9 cellular contexts compared by ENCODE assay signal in genomic region chr1:76868916-76869315, GRCh38. TPM values are rescaled to one million over a fixed set of nuclear protein-coding genes. Genes with fewer than 3 reads are reported as not detected.
DNase-seq lines count a peak whose midpoint lies in the region; ATAC-seq and TF ChIP-seq lines count a peak whose summit lies in the region.
"Had no signal": no experiment of that assay in that cellular context is flagged by ENCODE, and none has a peak within 500 bp of the region (broad histone marks: within the 10 kb centered on the region; RNA-seq: fewer than 3 reads in every experiment).

No MANE protein-coding gene starts in this region.

- DNase-seq in IMR-90 (no peak), adrenal gland (peak; percentile 16 to 66 (median 45)), smooth muscle cell (lab: John Stamatoyannopoulos, UW; ENCODE audit: unreplicated experiment) (no peak), NCI-H524 (lab: John Stamatoyannopoulos, UW) (no peak)

- H3K4me1 ChIP-seq in IMR-90 (ENCODE audit: control insufficient read depth, insufficient read depth, low read length) = 0 out of 2 replicates have a peak, but pooled peaks cover 2% of the 10 kb centered on the region
- peaks cover 8 to 17% of the 10 kb centered on the region in 2 donors for H3K4me1 ChIP-seq in adrenal gland (replicated peaks in 1 of 2)
- H3K4me1 ChIP-seq in smooth muscle cell (ENCODE audit: low read depth) = peaks cover 26% of the 10 kb centered on the region

- CTCF ChIA-PET in IMR-90 (lab: Yijun Ruan, JAX) = no interaction called here

- no peak for TF ChIP-seq POLR2A in IMR-90 (IDR thresholded peaks at IDR 0.05; ENCODE audit: low read depth, low read length)
- no peak for TF ChIP-seq POLR2A in adrenal gland (IDR thresholded peaks at IDR 0.05)

- POLR2A ChIA-PET in IMR-90 (lab: Charles Lee; ENCODE audit: unreplicated experiment) = no interaction called here

- H3K9me1 ChIP-seq in IMR-90 (ENCODE audit: insufficient read depth, low read length) = no peaks in the 10 kb centered on the region

- no peak for TF ChIP-seq RAD21 in IMR-90 (IDR thresholded peaks at IDR 0.05; ENCODE audit: low read length)

- no peaks in the 10 kb centered on the region for H3K36me3 ChIP-seq in IMR-90 (ENCODE audit: control insufficient read depth, insufficient read depth, low read length)
- no peaks in the 10 kb centered on the region for H3K36me3 ChIP-seq in adrenal gland (replicated peaks in 1 of 2)
- H3K36me3 ChIP-seq in smooth muscle cell (ENCODE audit: low read depth) = no peaks in the 10 kb centered on the region

- no peak overlapping the region for H2BK5ac ChIP-seq in IMR-90 (ENCODE audit: low read depth, low read length, poor library complexity, severe bottlenecking)

- no peaks in the 10 kb centered on the region for H3K79me1 ChIP-seq in IMR-90 (ENCODE audit: low read depth in 1 of 2, low read length in 2 of 2)

- no peak overlapping the region for H3K23ac ChIP-seq in IMR-90 (ENCODE audit: low read depth, low read length)

- H3K4me2 ChIP-seq in IMR-90 (ENCODE audit: low read depth, low read length) = peak overlapping the region; percentile 62; the same call in 1 of the 2 replicates
- H3K4me2 ChIP-seq in smooth muscle cell = peak overlapping the region; percentile 86

- H3K27ac ChIP-seq in IMR-90 (ENCODE audit: insufficient read depth, low read length) (no peak overlapping the region), adrenal gland (peak overlapping the region in 3 of 5 donors; percentile 2 to 70 (median 61)), smooth muscle cell (ENCODE audit: low read depth) (no peak overlapping the region)

- no peak overlapping the region for H2BK20ac ChIP-seq in IMR-90 (ENCODE audit: low read depth, low read length)

- H2BK15ac ChIP-seq in IMR-90 (ENCODE audit: low read depth, low read length) = no peak overlapping the region

- H3K56ac ChIP-seq in IMR-90 (ENCODE audit: extremely low read depth, insufficient read depth, low read length) = no peak overlapping the region

- dilution Hi-C loops in IMR-90 (cut with HindIII; ENCODE audit: low sequenced_read_pairs, unreplicated experiment) = no loop called here

- peak overlapping the region; percentile 20 for H2AK9ac ChIP-seq in IMR-90 (replicated peaks; ENCODE audit: low read depth, low read length, poor library complexity)

- intact Hi-C loops in IMR-90 (cut with micrococcal nuclease) = loop anchor here (5.0 to 10.0 kb wide), 2 partner anchors 166 to 537 kb away; no protein-coding TSS in a partner anchor
- intact Hi-C loops in adrenal gland (cut with DNase I) = no loop called here

- H4K20me1 ChIP-seq in IMR-90 (ENCODE audit: insufficient read depth, low read length) (no peaks in the 10 kb centered on the region), smooth muscle cell (ENCODE audit: low read depth) (peaks cover 22% of the 10 kb centered on the region)

- no peak overlapping the region for H3K4ac ChIP-seq in IMR-90 (ENCODE audit: low read depth, low read length)

- no peak overlapping the region for H4K5ac ChIP-seq in IMR-90 (ENCODE audit: low read depth, low read length)

- in situ Hi-C loops in IMR-90 (cut with MboI; ENCODE audit: low sequenced_read_pairs) = no loop called here

- peak overlapping the region; percentile 86 for H2AFZ ChIP-seq in IMR-90 (replicated peaks; ENCODE audit: low read length, poor library complexity)
- peak overlapping the region; percentile 14 for H2AFZ ChIP-seq in smooth muscle cell (ENCODE audit: low read depth)

- no peak overlapping the region for H2AK5ac ChIP-seq in IMR-90 (ENCODE audit: low read depth, low read length)

- peaks cover 26% of the 10 kb centered on the region for H3K27me3 ChIP-seq in IMR-90 (ENCODE audit: control insufficient read depth, insufficient read depth, low read length)
- no peaks in the 10 kb centered on the region for H3K27me3 ChIP-seq in adrenal gland
- peaks cover 15% of the 10 kb centered on the region for H3K27me3 ChIP-seq in smooth muscle cell (ENCODE audit: low read depth)

- BruUV-seq in IMR-90 (replicated peaks; lab: Mats Ljungman, UMichigan) = no TSS peak

- H3K4me3 ChIP-seq in IMR-90 (ENCODE audit: insufficient read depth, low read depth, low read length) (no peak overlapping the region), adrenal gland (peak overlapping the region in 2 of 4 donors; percentile 54 to 66), iPS-18c (ENCODE audit: insufficient read depth, low read depth, low read length) (peak overlapping the region; percentile 88), smooth muscle cell (peak overlapping the region; percentile 66)

- no peak overlapping the region for H4K8ac ChIP-seq in IMR-90 (ENCODE audit: low read depth in 2 of 2, low read length in 2 of 2)

- no peak overlapping the region for H3K14ac ChIP-seq in IMR-90 (replicated peaks; ENCODE audit: low read depth, low read length)

- no peak overlapping the region for H2BK120ac ChIP-seq in IMR-90 (ENCODE audit: low read depth, low read length)

- no peak overlapping the region for H3K9ac ChIP-seq in IMR-90 (ENCODE audit: low read depth, low read length)
- no peak overlapping the region for H3K9ac ChIP-seq in smooth muscle cell (ENCODE audit: low read depth)

- TF ChIP-seq CTCF in IMR-90 (conservative IDR thresholded peaks at IDR 0.05; ENCODE audit: low read depth, low read length) (no peak), adrenal gland (IDR thresholded peaks at IDR 0.05) (no peak), smooth muscle cell (IDR thresholded peaks at IDR 0.05; ENCODE audit: borderline replicate concordance, insufficient read depth, poor library complexity, severe bottlenecking) (no peak)

- H3K79me2 ChIP-seq in smooth muscle cell (ENCODE audit: low read depth) = peaks cover 6% of the 10 kb centered on the region

- no peaks in the 10 kb centered on the region for H3F3A ChIP-seq in smooth muscle cell (ENCODE audit: low read depth)

- 20% methylated on average over 2 of the region's 19 CpGs; no CpG with 5 or more reads in 1 of the 2 experiments for WGBS in IMR-90 (ENCODE audit: extremely low coverage in 2 of 2, insufficient read length in 1 of 2), 2 experiments
- WGBS in adrenal gland, 4 donors = 0 to 10% (median 3%) methylated on average over 5 to 19 of the region's 19 CpGs
- 4% methylated on average over 19 of the region's 19 CpGs for WGBS in smooth muscle cell (ENCODE audit: low lambda C conversion rate)

- H4K91ac ChIP-seq in IMR-90 (ENCODE audit: insufficient read depth, low read depth, low read length) = no peak overlapping the region

- ATAC-seq in IMR-90 (ENCODE audit: low read depth) (peak; percentile 12), GM18502 (IDR thresholded peaks at IDR 0.05; ENCODE audit: poor library complexity, unreplicated experiment) (no peak), GM19023 (IDR thresholded peaks at IDR 0.05; ENCODE audit: unreplicated experiment) (no peak)
- ATAC-seq in activated CD4-positive, CD25-positive, alpha-beta regulatory T cell treated with anti-CD3 and anti-CD28 coated beads, Interleukin-2, amount 50 U/mL, for 24 hours = no peak

- H3K18ac ChIP-seq in IMR-90 (ENCODE audit: low read depth, low read length) = no peak overlapping the region

- H3K9me3 ChIP-seq in IMR-90 (ENCODE audit: control insufficient read depth, insufficient read depth, low read length) = no peaks in the 10 kb centered on the region
- no peaks in the 10 kb centered on the region for H3K9me3 ChIP-seq in adrenal gland (replicated peaks in 1 of 3)
- no peaks in the 10 kb centered on the region for H3K9me3 ChIP-seq in iPS-18c (ENCODE audit: control insufficient read depth, insufficient read depth, low read length)
- no peaks in the 10 kb centered on the region for H3K9me3 ChIP-seq in smooth muscle cell (replicated peaks; ENCODE audit: low read depth)

TF ChIP-seq in IMR-90, 13 proteins besides CTCF, POLR2A, EP300 and RAD21:
- TF ChIP-seq USF2 (IDR thresholded peaks at IDR 0.05; ENCODE audit: low read depth, low read length) (no peak), FOS (IDR thresholded peaks at IDR 0.05; ENCODE audit: low read depth, low read length) (no peak), RFX5 (IDR thresholded peaks at IDR 0.05; ENCODE audit: low read depth, low read length) (no peak), BHLHE40 (IDR thresholded peaks at IDR 0.05; ENCODE audit: low read depth, low read length) (no peak), CHD1 (IDR thresholded peaks at IDR 0.05; ENCODE audit: low read depth, low read length) (no peak), MAFK (IDR thresholded peaks at IDR 0.05; ENCODE audit: low read depth, low read length) (no peak), MAZ (IDR thresholded peaks at IDR 0.05; ENCODE audit: borderline replicate concordance, low read depth, low read length) (no peak), SMC3 (IDR thresholded peaks at IDR 0.05; ENCODE audit: low read depth, low read length) (no peak), RCOR1 (IDR thresholded peaks at IDR 0.05; ENCODE audit: insufficient replicate concordance, low read length) (no peak), NFE2L2 (IDR thresholded peaks at IDR 0.05; ENCODE audit: low read depth, low read length) (no peak), CEBPB (IDR thresholded peaks at IDR 0.05; ENCODE audit: low read depth, low read length) (no peak), MXI1 (IDR thresholded peaks at IDR 0.05; ENCODE audit: borderline replicate concordance, low read depth, low read length) (no peak)
- TF ChIP-seq, protein P1, sequence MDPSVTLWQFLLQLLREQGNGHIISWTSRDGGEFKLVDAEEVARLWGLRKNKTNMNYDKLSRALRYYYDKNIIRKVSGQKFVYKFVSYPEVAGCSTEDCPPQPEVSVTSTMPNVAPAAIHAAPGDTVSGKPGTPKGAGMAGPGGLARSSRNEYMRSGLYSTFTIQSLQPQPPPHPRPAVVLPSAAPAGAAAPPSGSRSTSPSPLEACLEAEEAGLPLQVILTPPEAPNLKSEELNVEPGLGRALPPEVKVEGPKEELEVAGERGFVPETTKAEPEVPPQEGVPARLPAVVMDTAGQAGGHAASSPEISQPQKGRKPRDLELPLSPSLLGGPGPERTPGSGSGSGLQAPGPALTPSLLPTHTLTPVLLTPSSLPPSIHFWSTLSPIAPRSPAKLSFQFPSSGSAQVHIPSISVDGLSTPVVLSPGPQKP (IDR thresholded peaks at IDR 0.05; ENCODE audit: borderline replicate concordance, low read depth, low read length) = no peak

RNA-seq across cellular contexts. Expression of gene ST6GALNAC5, which starts 1.6 kb away (rescaled TPM):
- 2.8 and 3.4 TPM in 2 replicates for total RNA-seq in IMR-90 (2012; rRNA removed)
- 3.7 and 4.0 TPM in 2 replicates for polyA plus RNA-seq in IMR-90 (2012; rRNA removed)
- 3.1 and 5.7 TPM in 2 replicates for polyA plus RNA-seq in IMR-90 (2012; cell fraction: cytosol; rRNA removed)
- 2.8 and 3.9 TPM in 2 replicates for polyA plus RNA-seq in IMR-90 (2012; cell fraction: nucleus; rRNA removed; ENCODE audit: low replicate concordance)
- total RNA-seq in adrenal gland = 10 to 100 TPM in 7 of 8 donors, 1 to 10 TPM in 1; 7.6 to 48.4 (median 30.3) TPM
- 1 to 10 TPM; 4.5 to 8.4 (median 5.1) TPM for polyA plus RNA-seq in adrenal gland
- 33.7 and 38.8 TPM in 2 replicates for total RNA-seq in smooth muscle cell
- polyA plus RNA-seq in smooth muscle cell = 21.2 and 24.9 TPM in 2 replicates
- total RNA-seq: activated CD8-positive, alpha-beta T cell treated with anti-CD3 and anti-CD28 coated beads, Interleukin-2, amount 10 ng/mL, durations not matched to agents 7 days and 5 days had no signal

Comparison
In these comparisons a context has a peak if more than half of its experiments do, and no peak if none do; other contexts are left out.
1. DNase-seq: peak in adrenal gland (7 of 7); none in IMR-90 (single experiment), smooth muscle cell (single experiment) and NCI-H524 (0 of 2).
2. H3K27ac ChIP-seq: peak in adrenal gland (3 of 5); none in IMR-90 (single experiment) and smooth muscle cell (single experiment).